Comparison of ENCODE assay signal across 16 cellular contexts in genomic region chr11:134445601-134446325, GRCh38. TPM values are rescaled to one million over a fixed set of nuclear protein-coding genes. Genes with fewer than 3 reads are reported as not detected.
"Had no signal": no experiment of that assay in that cellular context is flagged by ENCODE, and none has a peak within 500 bp of the region (broad histone marks: within the 10 kb centered on the region; RNA-seq: fewer than 3 reads in every experiment).

No MANE protein-coding gene starts in this region.

- H3K27ac ChIP-seq: heart left ventricle had no signal

- H3K4me2 ChIP-seq: smooth muscle cell had no signal

- H3K36me3 ChIP-seq: heart left ventricle had no signal

- ATAC-seq: esophagus mucosa, heart left ventricle, left colon, left ventricle myocardium superior had no signal

- H3K4me3 ChIP-seq: heart left ventricle, lung, smooth muscle cell had no signal

- DNase-seq: effector memory CD4-positive, alpha-beta T cell; heart left ventricle; hippocampal formation; left colon; left ventricle myocardium superior; mesenchymal stem cell; naive B cell; stimulated activated CD4-positive, alpha-beta T cell treated with anti-CD3 and anti-CD28 coated beads, Interleukin-2, amount 100 ng/mL, for 48 hours; stimulated activated naive CD4-positive, alpha-beta T cell treated with Interleukin-2 at 50 U/mL for 16 hours; trophoblast cell had no signal

- H3K9me3 ChIP-seq: heart left ventricle had no signal

- H3K4me1 ChIP-seq: heart left ventricle had no signal

RNA-seq across cellular contexts. Expression of gene B3GAT1, which starts 33.7 kb away (rescaled TPM):
- total RNA-seq: glomerular endothelial cell, pulmonary artery endothelial cell, smooth muscle cell had no signal
- polyA plus RNA-seq: fibroblast of lung, smooth muscle cell had no signal
